Comparison of ENCODE assay signal across 1 cellular context in genomic region chr10:128043259-128044045, GRCh38.
TF ChIP-seq lines count a peak whose summit lies in the region.

No MANE protein-coding gene starts in this region.

TF ChIP-seq in SK-N-SH, 30 proteins besides CTCF, POLR2A, EP300 and RAD21:
- TF ChIP-seq, protein P1, sequence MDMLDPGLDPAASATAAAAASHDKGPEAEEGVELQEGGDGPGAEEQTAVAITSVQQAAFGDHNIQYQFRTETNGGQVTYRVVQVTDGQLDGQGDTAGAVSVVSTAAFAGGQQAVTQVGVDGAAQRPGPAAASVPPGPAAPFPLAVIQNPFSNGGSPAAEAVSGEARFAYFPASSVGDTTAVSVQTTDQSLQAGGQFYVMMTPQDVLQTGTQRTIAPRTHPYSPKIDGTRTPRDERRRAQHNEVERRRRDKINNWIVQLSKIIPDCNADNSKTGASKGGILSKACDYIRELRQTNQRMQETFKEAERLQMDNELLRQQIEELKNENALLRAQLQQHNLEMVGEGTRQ (IDR thresholded peaks at IDR 0.05; ENCODE audit: borderline replicate concordance, low read depth, low read length) = no peak
- TF ChIP-seq, protein P2, sequence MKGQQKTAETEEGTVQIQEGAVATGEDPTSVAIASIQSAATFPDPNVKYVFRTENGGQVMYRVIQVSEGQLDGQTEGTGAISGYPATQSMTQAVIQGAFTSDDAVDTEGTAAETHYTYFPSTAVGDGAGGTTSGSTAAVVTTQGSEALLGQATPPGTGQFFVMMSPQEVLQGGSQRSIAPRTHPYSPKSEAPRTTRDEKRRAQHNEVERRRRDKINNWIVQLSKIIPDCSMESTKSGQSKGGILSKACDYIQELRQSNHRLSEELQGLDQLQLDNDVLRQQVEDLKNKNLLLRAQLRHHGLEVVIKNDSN (IDR thresholded peaks at IDR 0.05; ENCODE audit: borderline replicate concordance, low read depth) = no peak
- no peak for TF ChIP-seq JUND (IDR thresholded peaks at IDR 0.05)
- TF ChIP-seq TCF12 (IDR thresholded peaks at IDR 0.05) = no peak
- TF ChIP-seq NFIC (IDR thresholded peaks at IDR 0.05; ENCODE audit: borderline replicate concordance) = no peak
- TF ChIP-seq SIN3A (IDR thresholded peaks at IDR 0.05; ENCODE audit: borderline replicate concordance, low read depth, low read length) = no peak
- no peak for TF ChIP-seq RCOR1 (IDR thresholded peaks at IDR 0.05; ENCODE audit: low read length)
- no peak for TF ChIP-seq GATA2 (CRISPR knock-in tag; IDR thresholded peaks at IDR 0.05)
- TF ChIP-seq EZH2phosphoT487 (IDR thresholded peaks at IDR 0.05; ENCODE audit: borderline replicate concordance, low read depth) = no peak
- TF ChIP-seq POLR2AphosphoS5 (IDR thresholded peaks at IDR 0.05; ENCODE audit: low read depth, low read length) = no peak
- no peak for TF ChIP-seq FOSL2 (IDR thresholded peaks at IDR 0.05; ENCODE audit: borderline replicate concordance, low read depth)
- TF ChIP-seq MXI1 (IDR thresholded peaks at IDR 0.05; ENCODE audit: low read depth, low read length) = no peak
- no peak for TF ChIP-seq TEAD4 (IDR thresholded peaks at IDR 0.05; ENCODE audit: borderline replicate concordance, insufficient read depth)
- no peak for TF ChIP-seq FOXM1 (IDR thresholded peaks at IDR 0.05; ENCODE audit: low read depth)
- TF ChIP-seq SMC3 (IDR thresholded peaks at IDR 0.05; ENCODE audit: low read depth, low read length) = no peak
- no peak for TF ChIP-seq IRF3 (IDR thresholded peaks at IDR 0.05; ENCODE audit: low read depth, low read length)
